Comparison of ENCODE assay signal across 35 cellular contexts in the genomic region with DNA sequence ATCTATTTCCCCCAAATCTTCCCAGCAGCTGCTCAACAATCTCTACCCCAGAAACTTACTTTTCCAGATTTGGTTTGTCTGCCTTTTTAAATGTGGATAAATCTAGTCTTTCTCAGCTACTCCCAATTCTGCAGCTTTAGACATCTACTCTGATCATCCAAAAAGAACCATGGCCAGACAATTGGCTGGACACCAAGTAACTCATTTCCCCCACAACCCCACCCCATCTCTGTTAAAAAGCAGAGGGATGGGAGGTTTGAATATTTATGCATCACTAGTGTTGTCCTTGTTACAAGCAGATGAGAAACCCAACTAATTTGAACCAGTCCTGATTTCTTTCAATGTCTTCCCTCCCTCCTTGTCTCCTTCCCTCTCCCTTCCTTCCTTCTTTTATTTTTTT.
A peak's percentile ranks its signal among the peaks of the same experiment; 100 is the strongest.
DNase-seq lines count a peak whose midpoint lies in the region; FAIRE-seq and TF ChIP-seq lines count a peak whose summit lies in the region.
"Had no signal": no experiment of that assay in that cellular context is flagged by ENCODE, and none has a peak within 500 bp of the region (broad histone marks: within the 10 kb centered on the region; RNA-seq: fewer than 3 reads in every experiment).

No MANE protein-coding gene starts in this region.

- no TSS peak for BruUV-seq in PC-9 (replicated peaks; lab: Mats Ljungman, UMichigan)

- no peaks in the 10 kb centered on the region for H3F3A ChIP-seq in PC-9 (ENCODE audit: insufficient read depth, low read depth)

- H2AFZ ChIP-seq in PC-9 = no peak overlapping the region

- peak overlapping the region; percentile 25 to 89 (median 86) for H3K27ac Mint-ChIP-seq in nephron
- H3K27ac Mint-ChIP-seq: B cell; CD14-positive monocyte; CD4-positive, alpha-beta memory T cell; CD4-positive, alpha-beta T cell; CD8-positive, alpha-beta memory T cell; CD8-positive, alpha-beta T cell had no signal

- no peak overlapping the region for H3K4me3 ChIP-seq in esophagus muscularis mucosa
- H3K4me3 ChIP-seq in uterus = no peak overlapping the region
- H3K4me3 ChIP-seq in PC-9 = no peak overlapping the region
- H3K4me3 ChIP-seq: A549; BLaER1; BLaER1 treated with 17β-estradiol and CSF1 and Interleukin-3, amounts not matched to agents 10 nM and 100 nM had no signal

- H3K9me3 ChIP-seq in esophagus muscularis mucosa (peaks cover 0 to 5% (median 0%) of the 10 kb centered on the region in 4 donors), uterus (peaks cover 0 to 2% of the 10 kb centered on the region in 2 donors), PC-9 (ENCODE audit: insufficient read depth, low read depth) (no peaks in the 10 kb centered on the region)
- H3K9me3 ChIP-seq: A549, Caco-2 had no signal

- H4K20me1 ChIP-seq in PC-9 (ENCODE audit: insufficient read depth) = no peaks in the 10 kb centered on the region
- H4K20me1 ChIP-seq: BLaER1; BLaER1 treated with 17β-estradiol and CSF1 and Interleukin-3, amounts not matched to agents 10 nM and 100 nM had no signal

- no peak for TF ChIP-seq POLR2A in esophagus muscularis mucosa (IDR thresholded peaks at IDR 0.05; ENCODE audit: low read depth)
- no peak for TF ChIP-seq POLR2A in uterus (IDR thresholded peaks at IDR 0.05)

- CTCF ChIA-PET in PC-9 (lab: Charles Lee) = no interaction called here

- intact Hi-C loops in esophagus muscularis mucosa (cut with DNase I) (no loop called here), uterus (cut with DNase I; ENCODE audit: low total_unique reads) (no loop called here), PC-9 (cut with micrococcal nuclease; ENCODE audit: unreplicated experiment) (no loop called here)

- no peak overlapping the region for H3K4me3 Mint-ChIP-seq in nephron
- H3K4me3 Mint-ChIP-seq: B cell; CD14-positive monocyte; CD4-positive, alpha-beta memory T cell; CD4-positive, alpha-beta T cell; CD4-positive, CD25-positive, alpha-beta regulatory T cell; CD8-positive, alpha-beta memory T cell; CD8-positive, alpha-beta T cell had no signal

- no peak overlapping the region for H3K4me2 ChIP-seq in PC-9
- H3K4me2 ChIP-seq: A549, BLaER1 had no signal

- DNase-seq in esophagus muscularis mucosa (ENCODE audit: extremely low spot score) (peak; percentile 19), uterus (peak; percentile 56 to 79), urothelium cell line (ENCODE audit: low spot score) (no peak), DMS153 treated with DMSO at 0.1 percent for 48 hours (lab: John Stamatoyannopoulos, UW; ENCODE audit: unreplicated experiment) (no peak), NAMALWA (ENCODE audit: low spot score) (no peak), PC-9 (no peak)
- DNase-seq: 8988T; ACHN; AML-193; BE2C; C1 segment of cervical spinal cord; Caco-2; Calu3; CD4-positive, alpha-beta memory T cell; CD4-positive, alpha-beta T cell; CD4-positive, CD25-positive, alpha-beta regulatory T cell; CD8-positive, alpha-beta memory T cell; CD8-positive, alpha-beta T cell; COR-L47; DMS153; DMS53; DMS79; DMS79 treated with DMSO at 0.1 percent for 48 hours; EL had no signal

- H3K36me3 Mint-ChIP-seq in nephron (ENCODE audit: low read depth) = no peaks in the 10 kb centered on the region
- H3K36me3 Mint-ChIP-seq: CD14-positive monocyte; CD4-positive, alpha-beta memory T cell; CD4-positive, CD25-positive, alpha-beta regulatory T cell; CD8-positive, alpha-beta memory T cell; CD8-positive, alpha-beta T cell had no signal

- peaks cover 38% of the 10 kb centered on the region for H3K9me3 Mint-ChIP-seq in nephron

- H3K27me3 Mint-ChIP-seq in nephron (ENCODE audit: low read depth) = no peaks in the 10 kb centered on the region
- H3K27me3 Mint-ChIP-seq: B cell; CD4-positive, alpha-beta memory T cell; CD4-positive, alpha-beta T cell; CD4-positive, CD25-positive, alpha-beta regulatory T cell had no signal

- H3K27me3 ChIP-seq in esophagus muscularis mucosa = no peaks in the 10 kb centered on the region
- H3K27me3 ChIP-seq in uterus = no peaks in the 10 kb centered on the region
- no peaks in the 10 kb centered on the region for H3K27me3 ChIP-seq in PC-9 (ENCODE audit: insufficient read depth, low read depth)
- H3K27me3 ChIP-seq: BE2C; BLaER1; BLaER1 treated with 17β-estradiol and CSF1 and Interleukin-3, amounts not matched to agents 10 nM and 100 nM had no signal

- H3K79me2 ChIP-seq in PC-9 (ENCODE audit: low read depth) = no peaks in the 10 kb centered on the region

- no peak for TF ChIP-seq EP300 in esophagus muscularis mucosa (IDR thresholded peaks at IDR 0.05)

- no peaks in the 10 kb centered on the region for H3K9me2 ChIP-seq in PC-9 (ENCODE audit: insufficient read depth)

- POLR2A ChIA-PET in PC-9 (lab: Charles Lee; ENCODE audit: unreplicated experiment) = no interaction called here

- TF ChIP-seq CTCF in esophagus muscularis mucosa (IDR thresholded peaks at IDR 0.05) = no peak
- no peak for TF ChIP-seq CTCF in nephron (IDR thresholded peaks at IDR 0.05; ENCODE audit: unreplicated experiment in 3 of 3)
- TF ChIP-seq CTCF in uterus (IDR thresholded peaks at IDR 0.05) = no peak
- no peak for TF ChIP-seq CTCF in PC-9 (conservative IDR thresholded peaks at IDR 0.05)

- H3K36me3 ChIP-seq in esophagus muscularis mucosa = no peaks in the 10 kb centered on the region
- no peaks in the 10 kb centered on the region for H3K36me3 ChIP-seq in uterus
- no peaks in the 10 kb centered on the region for H3K36me3 ChIP-seq in PC-9 (ENCODE audit: low read depth)
- H3K36me3 ChIP-seq: BE2C, BLaER1 had no signal

- FAIRE-seq in endometrium (lab: Jason Lieb, UNC) = peak; percentile 85
- FAIRE-seq in urothelium cell line (lab: Jason Lieb, UNC) = no peak
- FAIRE-seq: A204.1, A549, D721Med had no signal

- H3K4me1 ChIP-seq in esophagus muscularis mucosa (peaks cover 0 to 6% (median 0%) of the 10 kb centered on the region in 4 donors), uterus (peaks cover 0 to 3% of the 10 kb centered on the region in 2 donors), PC-9 (replicated peaks; ENCODE audit: insufficient read depth) (no peaks in the 10 kb centered on the region)
- H3K4me1 ChIP-seq: A549, BE2C, BLaER1, Caco-2 had no signal

- no peak overlapping the region for H3K27ac ChIP-seq in esophagus muscularis mucosa (replicated peaks in 1 of 4)
- H3K27ac ChIP-seq in uterus = peak overlapping the region; percentile 68 to 79
- H3K27ac ChIP-seq in PC-9 = no peak overlapping the region
- H3K27ac ChIP-seq: 22Rv1; A549; BLaER1; BLaER1 treated with 17β-estradiol and CSF1 and Interleukin-3, amounts not matched to agents 10 nM and 100 nM; C4-2B had no signal

- peaks cover 26% of the 10 kb centered on the region for H3K4me1 Mint-ChIP-seq in nephron
- H3K4me1 Mint-ChIP-seq: B cell; CD14-positive monocyte; CD4-positive, alpha-beta memory T cell; CD4-positive, CD25-positive, alpha-beta regulatory T cell; CD8-positive, alpha-beta memory T cell had no signal

Comparison
In these comparisons a context has a peak if more than half of its experiments do, and no peak if none do; other contexts are left out.
1. DNase-seq: peak in esophagus muscularis mucosa (single experiment) and uterus (2 of 2); none in urothelium cell line (single experiment), DMS153 treated with DMSO at 0.1 percent for 48 hours (single experiment), NAMALWA (single experiment) and PC-9 (0 of 2).
2. H3K27ac ChIP-seq: peak in uterus (2 of 2); none in esophagus muscularis mucosa (0 of 4) and PC-9 (single experiment).